In the genomic region with DNA sequence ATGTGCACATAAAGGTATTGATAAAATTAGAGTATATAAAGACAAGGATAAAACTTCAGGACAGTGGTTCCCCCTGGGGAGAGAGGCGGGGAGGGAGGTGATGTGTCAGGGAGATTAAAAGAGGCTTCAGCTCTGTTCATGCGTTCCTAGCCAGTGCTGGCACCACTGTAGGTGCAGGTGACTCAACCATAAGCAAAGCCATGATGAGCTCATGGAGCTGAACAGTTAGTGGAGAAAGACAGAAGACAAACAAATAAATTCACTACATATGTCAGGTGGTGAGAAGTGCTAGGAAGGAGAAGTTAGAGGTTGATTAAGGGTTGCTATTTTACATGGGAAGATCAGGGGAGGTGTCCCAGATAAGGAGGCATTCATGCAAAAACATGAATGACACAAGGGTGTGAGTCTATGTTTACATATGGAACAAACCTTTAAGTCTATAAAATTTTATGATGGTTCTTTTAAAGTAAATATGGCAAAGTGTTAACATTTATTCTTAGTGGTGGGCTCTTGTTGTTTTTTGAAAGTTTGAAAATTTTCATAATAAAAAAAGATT, we compare ENCODE assay signal across 1 cellular context.
TF ChIP-seq lines count a peak whose summit lies in the region.

No MANE protein-coding gene starts in this region.

TF ChIP-seq in SK-N-SH, 30 proteins besides CTCF, POLR2A, EP300 and RAD21 (continued from another document):
- TF ChIP-seq, protein P1, sequence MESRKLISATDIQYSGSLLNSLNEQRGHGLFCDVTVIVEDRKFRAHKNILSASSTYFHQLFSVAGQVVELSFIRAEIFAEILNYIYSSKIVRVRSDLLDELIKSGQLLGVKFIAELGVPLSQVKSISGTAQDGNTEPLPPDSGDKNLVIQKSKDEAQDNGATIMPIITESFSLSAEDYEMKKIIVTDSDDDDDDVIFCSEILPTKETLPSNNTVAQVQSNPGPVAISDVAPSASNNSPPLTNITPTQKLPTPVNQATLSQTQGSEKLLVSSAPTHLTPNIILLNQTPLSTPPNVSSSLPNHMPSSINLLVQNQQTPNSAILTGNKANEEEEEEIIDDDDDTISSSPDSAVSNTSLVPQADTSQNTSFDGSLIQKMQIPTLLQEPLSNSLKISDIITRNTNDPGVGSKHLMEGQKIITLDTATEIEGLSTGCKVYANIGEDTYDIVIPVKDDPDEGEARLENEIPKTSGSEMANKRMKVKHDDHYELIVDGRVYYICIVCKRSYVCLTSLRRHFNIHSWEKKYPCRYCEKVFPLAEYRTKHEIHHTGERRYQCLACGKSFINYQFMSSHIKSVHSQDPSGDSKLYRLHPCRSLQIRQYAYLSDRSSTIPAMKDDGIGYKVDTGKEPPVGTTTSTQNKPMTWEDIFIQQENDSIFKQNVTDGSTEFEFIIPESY (IDR thresholded peaks at IDR 0.05; ENCODE audit: borderline replicate concordance, low read depth) = no peak
- TF ChIP-seq NRF1 (IDR thresholded peaks at IDR 0.05; ENCODE audit: low read depth, low read length) (no peak), YY1 (IDR thresholded peaks at IDR 0.05; ENCODE audit: low read depth) (no peak), TEAD4 (IDR thresholded peaks at IDR 0.05; ENCODE audit: borderline replicate concordance, insufficient read depth) (no peak), GATA2 (CRISPR knock-in tag; IDR thresholded peaks at IDR 0.05) (no peak), FOXJ3 (CRISPR knock-in tag; IDR thresholded peaks at IDR 0.05) (no peak)
TF ChIP-seq in SK-N-SH: peak in this region for 4.
